In genomic region chr17:29620271-29620670, GRCh38 we compare ENCODE assay signal across 16 cellular contexts. TPM values are rescaled to one million over a fixed set of nuclear protein-coding genes. Genes with fewer than 3 reads are reported as not detected.
DNase-seq lines count a peak whose midpoint lies in the region; ATAC-seq and TF ChIP-seq lines count a peak whose summit lies in the region.
"Had no signal": no experiment of that assay in that cellular context is flagged by ENCODE, and none has a peak within 500 bp of the region (broad histone marks: within the 10 kb centered on the region; RNA-seq: fewer than 3 reads in every experiment).

No MANE protein-coding gene starts in this region.

- no peak overlapping the region for H3K9ac ChIP-seq in trophoblast cell (ENCODE audit: low read length)

- H3K4me3 ChIP-seq in epithelial cell of esophagus (ENCODE audit: low read length) (no peak overlapping the region), trophoblast cell (ENCODE audit: low read depth, low read length) (no peak overlapping the region)
- H3K4me3 ChIP-seq: smooth muscle cell had no signal

- H2AFZ ChIP-seq in trophoblast cell (ENCODE audit: insufficient read depth, low read length, poor library complexity): no peak overlapping the region

- no CpG with 5 or more reads among the region's 4 CpGs for WGBS in trophoblast cell (ENCODE audit: extremely low coverage, insufficient coverage, insufficient read length)

- no peak overlapping the region for H3K23ac ChIP-seq in trophoblast cell (ENCODE audit: low read length)

- no peak for ATAC-seq in GM18868 (IDR thresholded peaks at IDR 0.05; ENCODE audit: unreplicated experiment)
- ATAC-seq: activated T-cell treated with anti-CD3 and anti-CD28 coated beads, Interleukin-2, amount 50 U/mL, for 72 hours; naive thymus-derived CD8-positive, alpha-beta T cell; Panc1 had no signal

- no peak overlapping the region for H4K8ac ChIP-seq in trophoblast cell (ENCODE audit: low read depth, low read length)

- H3K27ac ChIP-seq in trophoblast cell (ENCODE audit: low read depth, low read length): no peak overlapping the region

- H3K4me1 ChIP-seq in trophoblast cell (ENCODE audit: control insufficient read depth in 1 of 2, insufficient read depth in 2 of 2, low read length in 2 of 2): peaks cover 47 to 61% of the 10 kb centered on the region in 2 experiments

- peak overlapping the region; percentile 3 for H2AK5ac ChIP-seq in trophoblast cell (ENCODE audit: low read length)

- H3K79me2 ChIP-seq in trophoblast cell (ENCODE audit: control insufficient read depth, insufficient read depth, low read length, poor library complexity): peaks cover 3% of the 10 kb centered on the region

- no peaks in the 10 kb centered on the region for H3K36me3 ChIP-seq in trophoblast cell (ENCODE audit: control insufficient read depth in 1 of 2, insufficient read depth in 2 of 2, low read length in 2 of 2)

- peaks cover 16% of the 10 kb centered on the region for H3K27me3 ChIP-seq in trophoblast cell (ENCODE audit: insufficient read depth, low read length)

- no peak overlapping the region for H2BK120ac ChIP-seq in trophoblast cell (ENCODE audit: insufficient read depth, low read length, poor library complexity)

- peaks cover 5% of the 10 kb centered on the region for H3K9me3 ChIP-seq in trophoblast cell (ENCODE audit: insufficient read depth, low read depth, low read length)

- H3K4ac ChIP-seq in trophoblast cell (ENCODE audit: low read depth, low read length): no peak overlapping the region

- peak; percentile 31 for DNase-seq in GM03348 (ENCODE audit: low spot score)
- peak; percentile 53 for DNase-seq in LHCN-M2 (ENCODE audit: low read depth)
- peak; percentile 70 for DNase-seq in epithelial cell of esophagus (ENCODE audit: low read depth)
- DNase-seq in trophoblast cell: peak; percentile 70 to 71
- DNase-seq in pons (ENCODE audit: low spot score): no peak
- no peak for DNase-seq in DMS114 treated with DMSO at 0.1 percent for 48 hours (lab: John Stamatoyannopoulos, UW; ENCODE audit: unreplicated experiment)
- DNase-seq: activated CD4-positive, alpha-beta T cell treated with anti-CD3 and anti-CD28 coated beads, Interleukin-2, amount 50 U/mL, for 1 hour; activated T-cell treated with anti-CD3 and anti-CD28 coated beads, Interleukin-2, amount 50 U/mL, for 72 hours; amygdala; dermis blood vessel endothelial cell; naive thymus-derived CD8-positive, alpha-beta T cell; NCI-H1092; NCI-H446 had no signal

- H3K79me1 ChIP-seq in trophoblast cell (ENCODE audit: low read length): peaks cover 16% of the 10 kb centered on the region

- H2BK12ac ChIP-seq in trophoblast cell (ENCODE audit: low read length): no peak overlapping the region

- H3K4me2 ChIP-seq in trophoblast cell (ENCODE audit: low read length): no peak overlapping the region
- H3K4me2 ChIP-seq: smooth muscle cell had no signal

- no peak for TF ChIP-seq CTCF in epithelial cell of esophagus (IDR thresholded peaks at IDR 0.05; ENCODE audit: insufficient read depth, low read depth, low read length, missing control alignments)

- no peak overlapping the region for H2BK5ac ChIP-seq in trophoblast cell (ENCODE audit: low read depth, low read length, poor library complexity)

- H4K12ac ChIP-seq in trophoblast cell (ENCODE audit: low read depth, low read length): no peak overlapping the region

- no peak overlapping the region for H3K14ac ChIP-seq in trophoblast cell (ENCODE audit: low read length)

- no peak overlapping the region for H3K18ac ChIP-seq in trophoblast cell (ENCODE audit: low read length)

- H4K91ac ChIP-seq in trophoblast cell (ENCODE audit: low read depth, low read length): peak overlapping the region; percentile 6

RNA-seq across cellular contexts. Expression of gene CORO6, which starts 2.4 kb away (rescaled TPM):
- 22.1 and 41.6 TPM in 2 replicates for total RNA-seq in LHCN-M2 (2014; rRNA removed)
- 19.9 TPM for polyA plus RNA-seq in LHCN-M2 (2012)
- polyA plus RNA-seq in trophoblast cell (2013): 10.5 and 11.5 TPM in 2 replicates

RNA-seq across cellular contexts. Expression of gene ANKRD13B, which starts 27.3 kb away (rescaled TPM):
- 7.8 and 16.2 TPM in 2 replicates for total RNA-seq in LHCN-M2 (2014; rRNA removed)
- 4.0 TPM for polyA plus RNA-seq in LHCN-M2 (2012)
- polyA plus RNA-seq in trophoblast cell (2013): 1.6 and 1.9 TPM in 2 replicates

RNA-seq across cellular contexts. Expression of gene GIT1, which starts 30.8 kb away (rescaled TPM):
- 32.5 and 36.0 TPM in 2 replicates for total RNA-seq in LHCN-M2 (2014; rRNA removed)
- 25.1 TPM for polyA plus RNA-seq in LHCN-M2 (2012)
- polyA plus RNA-seq in trophoblast cell (2013): 33.6 and 35.0 TPM in 2 replicates

RNA-seq across cellular contexts. Expression of gene TP53I13, which starts 51.8 kb away (rescaled TPM):
- 61.2 and 67.8 TPM in 2 replicates for total RNA-seq in LHCN-M2 (2014; rRNA removed)
- 32.9 TPM for polyA plus RNA-seq in LHCN-M2 (2012)
- 17.1 and 19.5 TPM in 2 replicates for polyA plus RNA-seq in trophoblast cell (2013)

RNA-seq across cellular contexts. Expression of gene ABHD15, which starts 53.4 kb away (rescaled TPM):
- 8.4 and 8.5 TPM in 2 replicates for total RNA-seq in LHCN-M2 (2014; rRNA removed)
- 3.2 TPM for polyA plus RNA-seq in LHCN-M2 (2012)
- 2.3 and 2.8 TPM in 2 replicates for polyA plus RNA-seq in trophoblast cell (2013)

Comparison
In these comparisons a context has a peak if more than half of its experiments do, and no peak if none do; other contexts are left out.
1. DNase-seq: peak in GM03348 (single experiment), LHCN-M2 (single experiment), epithelial cell of esophagus (single experiment) and trophoblast cell (2 of 2); none in pons (single experiment) and DMS114 treated with DMSO at 0.1 percent for 48 hours (single experiment).